In genomic region chr9:76697110-76697509, GRCh38 we compare ENCODE assay signal across 36 cellular contexts.
"Had no signal": no experiment of that assay in that cellular context is flagged by ENCODE, and none has a peak within 500 bp of the region (broad histone marks: within the 10 kb centered on the region; RNA-seq: fewer than 3 reads in every experiment).

No MANE protein-coding gene starts in this region.

- H3K4me3 ChIP-seq: ascending aorta, cardiac muscle cell had no signal

- H3K9me3 ChIP-seq: ascending aorta had no signal

- H3K9me3 Mint-ChIP-seq: activated CD4-positive, alpha-beta memory T cell treated with anti-CD3 and anti-CD28 coated beads, Interleukin-2, amount 10 ng/mL, durations not matched to agents 7 days and 5 days; activated CD4-positive, alpha-beta T cell treated with anti-CD3 and anti-CD28 coated beads, Interleukin-2, amount 10 ng/mL, durations not matched to agents 7 days and 5 days; activated naive CD4-positive, alpha-beta T cell treated with anti-CD3 and anti-CD28 coated beads, Interleukin-2, amount 10 ng/mL, durations not matched to agents 7 days and 5 days; activated naive CD4-positive, alpha-beta T cell treated with anti-CD3 and anti-CD28 coated beads, Interleukin-2, amount 50 U/mL, for 24 hours; activated naive CD8-positive, alpha-beta T cell treated with anti-CD3 and anti-CD28 coated beads, Interleukin-2, amount 10 ng/mL, durations not matched to agents 7 days and 5 days; activated naive CD8-positive, alpha-beta T cell treated with anti-CD3 and anti-CD28 coated beads, Interleukin-2, amount 50 U/mL, for 24 hours; activated T-cell treated with anti-CD3 and anti-CD28 coated beads, Interleukin-2, amount 50 U/mL, for 24 hours; activated T-helper 2 cell treated with anti-CD3 and anti-CD28 coated beads, Interferon-gamma antibody, Interleukin-2, Interleukin-4, amounts not matched to agents 10 μg/mL and 5 μg/mL and 100 μg/mL, durations not matched to agents 14 hours and 24 hours and 36 hours; brain; central memory CD8-positive, alpha-beta T cell; T-cell; T-helper 2 cell treated with Interferon-gamma antibody and Interleukin-4, amounts not matched to agents 5 μg/mL and 100 μg/mL, for 36 hours had no signal

- H3K36me3 Mint-ChIP-seq: activated CD8-positive, alpha-beta memory T cell treated with anti-CD3 and anti-CD28 coated beads, Interleukin-2, amount 10 ng/mL, durations not matched to agents 7 days and 5 days; activated naive CD4-positive, alpha-beta T cell treated with anti-CD3 and anti-CD28 coated beads, Interleukin-2, amount 10 ng/mL, durations not matched to agents 7 days and 5 days; activated naive CD4-positive, alpha-beta T cell treated with anti-CD3 and anti-CD28 coated beads, Interleukin-2, amount 50 U/mL, for 24 hours; activated naive CD8-positive, alpha-beta T cell; activated naive CD8-positive, alpha-beta T cell treated with anti-CD3 and anti-CD28 coated beads, Interleukin-2, amount 10 ng/mL, durations not matched to agents 7 days and 5 days; brain; T-cell had no signal

- H3K27me3 ChIP-seq: ascending aorta, cardiac muscle cell had no signal

- H3K36me3 ChIP-seq: cardiac muscle cell had no signal

- ATAC-seq: activated CD4-positive, alpha-beta T cell treated with anti-CD3 and anti-CD28 coated beads for 36 hours; activated CD4-positive, CD25-positive, alpha-beta regulatory T cell treated with anti-CD3 and anti-CD28 coated beads, Interleukin-2, amount 50 U/mL, for 24 hours; activated CD8-positive, alpha-beta memory T cell treated with anti-CD3 and anti-CD28 coated beads, Interleukin-2, amount 10 ng/mL, durations not matched to agents 7 days and 5 days; activated CD8-positive, alpha-beta T cell treated with anti-CD3 and anti-CD28 coated beads, Interleukin-2, amount 10 ng/mL, durations not matched to agents 7 days and 5 days; activated naive CD8-positive, alpha-beta T cell treated with anti-CD3 and anti-CD28 coated beads, Interleukin-2, amount 50 U/mL, for 24 hours; T-cell had no signal

- H3K27ac ChIP-seq: ascending aorta, cardiac muscle cell, VCaP had no signal

- DNase-seq: activated CD4-positive, alpha-beta memory T cell treated with anti-CD3 and anti-CD28 coated beads, Interleukin-2, amount 10 ng/mL, durations not matched to agents 7 days and 5 days; activated CD4-positive, alpha-beta T cell treated with anti-CD3 and anti-CD28 coated beads for 1 hour; activated CD4-positive, alpha-beta T cell treated with anti-CD3 and anti-CD28 coated beads for 36 hours; activated CD4-positive, alpha-beta T cell treated with anti-CD3 and anti-CD28 coated beads for 48 hours; activated CD4-positive, alpha-beta T cell treated with anti-CD3 and anti-CD28 coated beads, Interleukin-2, amount 10 ng/mL, durations not matched to agents 7 days and 5 days; activated CD4-positive, alpha-beta T cell treated with anti-CD3 and anti-CD28 coated beads, Interleukin-2, amount 50 U/mL, for 48 hours; activated CD4-positive, CD25-positive, alpha-beta regulatory T cell; activated CD8-positive, alpha-beta memory T cell treated with anti-CD3 and anti-CD28 coated beads for 24 hours; activated CD8-positive, alpha-beta memory T cell treated with anti-CD3 and anti-CD28 coated beads, Interleukin-2, amount 10 ng/mL, durations not matched to agents 7 days and 5 days; activated CD8-positive, alpha-beta memory T cell treated with anti-CD3 and anti-CD28 coated beads, Interleukin-2, amount 50 U/mL, for 48 hours; activated CD8-positive, alpha-beta T cell treated with anti-CD3 and anti-CD28 coated beads, Interleukin-2, amount 10 ng/mL, durations not matched to agents 7 days and 5 days; activated effector memory CD4-positive, alpha-beta T cell treated with Interleukin-2 at 50 U/mL for 16 hours; activated gamma-delta T cell; activated naive CD4-positive, alpha-beta T cell treated with anti-CD3 and anti-CD28 coated beads, Interleukin-2, amount 10 ng/mL, durations not matched to agents 7 days and 5 days; activated naive CD4-positive, alpha-beta T cell treated with Interleukin-2 at 50 U/mL for 16 hours; activated naive CD8-positive, alpha-beta T cell treated with anti-CD3 and anti-CD28 coated beads, Interleukin-2, amount 10 ng/mL, durations not matched to agents 7 days and 5 days; activated naive CD8-positive, alpha-beta T cell treated with anti-CD3 and anti-CD28 coated beads, Interleukin-2, amount 50 U/mL, for 24 hours; activated T-cell treated with anti-CD3 and anti-CD28 coated beads, Interleukin-2, amount 50 U/mL, for 24 hours; activated T-cell treated with anti-CD3 and anti-CD28 coated beads, Interleukin-2, amount 50 U/mL, for 48 hours; amygdala; anterior cingulate cortex; caudate nucleus; cerebellar nuclear complex; T-cell; T-helper 2 cell; T-helper 9 cell had no signal

- H3K27ac Mint-ChIP-seq: activated CD4-positive, alpha-beta memory T cell treated with anti-CD3 and anti-CD28 coated beads, Interleukin-2, amount 10 ng/mL, durations not matched to agents 7 days and 5 days; activated CD4-positive, alpha-beta T cell treated with anti-CD3 and anti-CD28 coated beads for 36 hours; activated CD4-positive, alpha-beta T cell treated with anti-CD3 and anti-CD28 coated beads, Interleukin-2, amount 10 ng/mL, durations not matched to agents 7 days and 5 days; activated CD8-positive, alpha-beta memory T cell treated with anti-CD3 and anti-CD28 coated beads, Interleukin-2, amount 10 ng/mL, durations not matched to agents 7 days and 5 days; activated CD8-positive, alpha-beta T cell treated with anti-CD3 and anti-CD28 coated beads, Interleukin-2, amount 10 ng/mL, durations not matched to agents 7 days and 5 days; activated naive CD4-positive, alpha-beta T cell treated with anti-CD3 and anti-CD28 coated beads, Interleukin-2, amount 10 ng/mL, durations not matched to agents 7 days and 5 days; activated naive CD4-positive, alpha-beta T cell treated with anti-CD3 and anti-CD28 coated beads, Interleukin-2, amount 50 U/mL, for 24 hours; activated naive CD8-positive, alpha-beta T cell; activated naive CD8-positive, alpha-beta T cell treated with anti-CD3 and anti-CD28 coated beads, Interleukin-2, amount 10 ng/mL, durations not matched to agents 7 days and 5 days; activated naive CD8-positive, alpha-beta T cell treated with anti-CD3 and anti-CD28 coated beads, Interleukin-2, amount 50 U/mL, for 24 hours; activated T-cell treated with anti-CD3 and anti-CD28 coated beads, Interleukin-2, amount 50 U/mL, for 24 hours; activated T-helper 2 cell treated with anti-CD3 and anti-CD28 coated beads, Interferon-gamma antibody, Interleukin-2, Interleukin-4, amounts not matched to agents 10 μg/mL and 5 μg/mL and 100 μg/mL, durations not matched to agents 14 hours and 24 hours and 36 hours; T-cell; T-helper 2 cell treated with Interferon-gamma antibody and Interleukin-4, amounts not matched to agents 5 μg/mL and 100 μg/mL, for 36 hours had no signal

- H3K4me3 Mint-ChIP-seq: activated CD4-positive, alpha-beta memory T cell treated with anti-CD3 and anti-CD28 coated beads, Interleukin-2, amount 10 ng/mL, durations not matched to agents 7 days and 5 days; activated CD4-positive, alpha-beta T cell treated with anti-CD3 and anti-CD28 coated beads for 36 hours; activated CD4-positive, alpha-beta T cell treated with anti-CD3 and anti-CD28 coated beads, Interleukin-2, amount 10 ng/mL, durations not matched to agents 7 days and 5 days; activated CD8-positive, alpha-beta memory T cell treated with anti-CD3 and anti-CD28 coated beads, Interleukin-2, amount 10 ng/mL, durations not matched to agents 7 days and 5 days; activated CD8-positive, alpha-beta T cell treated with anti-CD3 and anti-CD28 coated beads, Interleukin-2, amount 10 ng/mL, durations not matched to agents 7 days and 5 days; activated naive CD4-positive, alpha-beta T cell treated with anti-CD3 and anti-CD28 coated beads, Interleukin-2, amount 10 ng/mL, durations not matched to agents 7 days and 5 days; activated naive CD4-positive, alpha-beta T cell treated with anti-CD3 and anti-CD28 coated beads, Interleukin-2, amount 50 U/mL, for 24 hours; activated naive CD8-positive, alpha-beta T cell; activated naive CD8-positive, alpha-beta T cell treated with anti-CD3 and anti-CD28 coated beads, Interleukin-2, amount 10 ng/mL, durations not matched to agents 7 days and 5 days; activated naive CD8-positive, alpha-beta T cell treated with anti-CD3 and anti-CD28 coated beads, Interleukin-2, amount 50 U/mL, for 24 hours; activated T-cell treated with anti-CD3 and anti-CD28 coated beads, Interleukin-2, amount 50 U/mL, for 24 hours; brain; central memory CD8-positive, alpha-beta T cell; T-cell; T-helper 2 cell treated with Interferon-gamma antibody and Interleukin-4, amounts not matched to agents 5 μg/mL and 100 μg/mL, for 36 hours had no signal
